In genomic region chr15:68373028-68373427, GRCh38 we compare ENCODE assay signal across 18 cellular contexts. TPM values are rescaled to one million over a fixed set of nuclear protein-coding genes. Genes with fewer than 3 reads are reported as not detected.
DNase-seq lines count a peak whose midpoint lies in the region; ATAC-seq, FAIRE-seq and TF ChIP-seq lines count a peak whose summit lies in the region.
"Had no signal": no experiment of that assay in that cellular context is flagged by ENCODE, and none has a peak within 500 bp of the region (broad histone marks: within the 10 kb centered on the region; RNA-seq: fewer than 3 reads in every experiment).

No MANE protein-coding gene starts in this region.

- 0% methylated on average over 3 of the region's 3 CpGs for WGBS in K562 (ENCODE audit: insufficient coverage, low coverage, missing lambda C conversion rate)
- WGBS in neuronal stem cell (ENCODE audit: extremely low coverage in 2 of 2, insufficient read length in 2 of 2, insufficient replicate concordance in 1 of 2), 2 donors, result no CpG with 5 or more reads among the region's 3 CpGs
- 88% methylated on average over 2 of the region's 3 CpGs for WGBS in suprapubic skin

- H3K36me3 Mint-ChIP-seq in activated T-cell treated with anti-CD3 and anti-CD28 coated beads, Interleukin-2, amount 50 U/mL, for 24 hours (ENCODE audit: low read depth), result no peaks in the 10 kb centered on the region
- H3K36me3 Mint-ChIP-seq: CD8-positive, alpha-beta memory T cell had no signal

- H3K27me3 ChIP-seq in K562 (ENCODE audit: control insufficient read depth in 2 of 2, insufficient read depth in 2 of 2, low read length in 2 of 2), result peaks cover 12 to 42% of the 10 kb centered on the region in 2 experiments; a peak in 4 of 5 replicates
- no peaks in the 10 kb centered on the region for H3K27me3 ChIP-seq in neuronal stem cell (ENCODE audit: control insufficient read depth in 3 of 3, insufficient read depth in 3 of 3, low read depth in 1 of 3, low read length in 3 of 3)
- no peaks in the 10 kb centered on the region for H3K27me3 ChIP-seq in suprapubic skin
- H3K27me3 ChIP-seq: Peyer's patch had no signal

- no peak overlapping the region for H3K4me3 Mint-ChIP-seq in activated T-cell treated with anti-CD3 and anti-CD28 coated beads, Interleukin-2, amount 50 U/mL, for 24 hours
- H3K4me3 Mint-ChIP-seq: CD8-positive, alpha-beta memory T cell; GM23338 had no signal

- in situ Hi-C loops in K562 (cut with MboI), result no loop called here

- H4K20me1 ChIP-seq in K562 (replicated peaks; ENCODE audit: control insufficient read depth, insufficient read depth, low read length), result no peaks in the 10 kb centered on the region

- no peaks in the 10 kb centered on the region for H3K79me2 ChIP-seq in K562 (ENCODE audit: control insufficient read depth, insufficient read depth, low read length)

- TF ChIP-seq CTCF in K562 (IDR thresholded peaks at IDR 0.05 in 2 of 3, conservative IDR thresholded peaks at IDR 0.05 in 1 of 3; ENCODE audit: insufficient read depth in 2 of 3, low read depth in 1 of 3, low read length in 3 of 3), result no peak
- TF ChIP-seq CTCF in suprapubic skin (IDR thresholded peaks at IDR 0.05), result no peak

- no peaks in the 10 kb centered on the region for H3K79me1 ChIP-seq in neuronal stem cell (ENCODE audit: low read depth, low read length)

- H3K4me1 ChIP-seq in K562 (replicated peaks in 1 of 2; ENCODE audit: control insufficient read depth in 2 of 2, insufficient read depth in 2 of 2, low read length in 2 of 2) (peaks cover 0 to 4% of the 10 kb centered on the region in 2 experiments; a peak in 1 of 5 replicates), neuronal stem cell (ENCODE audit: control insufficient read depth in 2 of 2, insufficient read depth in 1 of 2, low read depth in 1 of 2, low read length in 2 of 2) (peaks cover 4 to 15% of the 10 kb centered on the region in 2 donors), suprapubic skin (peaks cover 12% of the 10 kb centered on the region)
- H3K4me1 ChIP-seq: Peyer's patch had no signal

- POLR2A ChIA-PET in K562 (lab: Yijun Ruan, JAX), result no interaction called here

- H3K4ac ChIP-seq in neuronal stem cell (ENCODE audit: low read length), result no peak overlapping the region

- no peaks in the 10 kb centered on the region for H3K27me3 Mint-ChIP-seq in activated T-cell treated with anti-CD3 and anti-CD28 coated beads, Interleukin-2, amount 50 U/mL, for 24 hours

- no peaks in the 10 kb centered on the region for H3K36me3 ChIP-seq in K562 (ENCODE audit: control insufficient read depth, insufficient read depth, low read length)
- H3K36me3 ChIP-seq in neuronal stem cell (replicated peaks in 1 of 2; ENCODE audit: control insufficient read depth in 2 of 2, insufficient read depth in 2 of 2, low read length in 2 of 2), result no peaks in the 10 kb centered on the region
- H3K36me3 ChIP-seq in suprapubic skin, result no peaks in the 10 kb centered on the region
- H3K36me3 ChIP-seq: Peyer's patch had no signal

- peak; percentile 14 for DNase-seq in activated T-cell treated with anti-CD3 and anti-CD28 coated beads, Interleukin-2, amount 50 U/mL, for 24 hours
- DNase-seq in activated T-cell treated with anti-CD3 and anti-CD28 coated beads, Interleukin-2, amount 50 U/mL, for 1 hour, result no peak
- DNase-seq in K562 (ENCODE audit: extremely low read depth in 1 of 4, low spot score in 3 of 4) (no peak), neuronal stem cell (ENCODE audit: low spot score) (no peak), suprapubic skin (ENCODE audit: low spot score in 2 of 2) (peak; percentile 20 to 23), NCI-H1694 treated with DMSO at 0.1 percent for 48 hours (lab: John Stamatoyannopoulos, UW) (no peak), T-helper 2 cell (no peak), HuH-7.5 (ENCODE audit: low spot score) (no peak)
- DNase-seq: CD8-positive, alpha-beta memory T cell; DMS153; NCI-H1694; NCI-H2081 treated with DMSO at 0.1 percent for 48 hours; NCI-H446; Peyer's patch had no signal

- H3K4me2 ChIP-seq in K562 (ENCODE audit: insufficient read depth, low read length) (no peak overlapping the region), neuronal stem cell (ENCODE audit: insufficient read depth, low read length, poor library complexity, severe bottlenecking) (no peak overlapping the region)
- H3K4me2 ChIP-seq: GM23338 had no signal

- H3K4me1 Mint-ChIP-seq in activated T-cell treated with anti-CD3 and anti-CD28 coated beads, Interleukin-2, amount 50 U/mL, for 24 hours (ENCODE audit: low read depth), result no peaks in the 10 kb centered on the region
- H3K4me1 Mint-ChIP-seq: CD8-positive, alpha-beta memory T cell; GM23338 had no signal

- no peak overlapping the region for H3K14ac ChIP-seq in neuronal stem cell (ENCODE audit: low read length)

- H3K27ac ChIP-seq in K562 (ENCODE audit: extremely low read depth, low read depth, low read length) (no peak overlapping the region), neuronal stem cell (replicated peaks; ENCODE audit: low read length) (no peak overlapping the region), suprapubic skin (no peak overlapping the region)
- H3K27ac ChIP-seq: C4-2B, Peyer's patch had no signal

- ATAC-seq in K562, result no peak

- TF ChIP-seq RAD21 in K562 (CRISPR knock-in tag; conservative IDR thresholded peaks at IDR 0.05 in 1 of 2, IDR thresholded peaks at IDR 0.05 in 1 of 2), result no peak

- no TSS peak for BruUV-seq in K562 (replicated peaks; lab: Mats Ljungman, UMichigan)

- H2AK5ac ChIP-seq in neuronal stem cell (ENCODE audit: low read depth, low read length), result no peak overlapping the region

- H3K9me3 ChIP-seq in K562 (replicated peaks; ENCODE audit: control insufficient read depth, insufficient read depth, low read depth, low read length) (no peaks in the 10 kb centered on the region), neuronal stem cell (replicated peaks in 1 of 2; ENCODE audit: control insufficient read depth in 2 of 2, insufficient read depth in 1 of 2, low read depth in 1 of 2, low read length in 2 of 2) (no peaks in the 10 kb centered on the region), suprapubic skin (no peaks in the 10 kb centered on the region)
- H3K9me3 ChIP-seq: Peyer's patch had no signal

- H3K4me3 ChIP-seq in K562, result no peak overlapping the region
- no peak overlapping the region for H3K4me3 ChIP-seq in neuronal stem cell (ENCODE audit: low read length in 2 of 2)
- H3K4me3 ChIP-seq in suprapubic skin, result no peak overlapping the region
- H3K4me3 ChIP-seq: GM23338, Peyer's patch had no signal

- no peak overlapping the region for H2BK5ac ChIP-seq in neuronal stem cell (ENCODE audit: low read length)

- H3K27ac Mint-ChIP-seq in activated T-cell treated with anti-CD3 and anti-CD28 coated beads, Interleukin-2, amount 50 U/mL, for 24 hours, result no peak overlapping the region
- H3K27ac Mint-ChIP-seq: CD8-positive, alpha-beta memory T cell; GM23338 had no signal

- TF ChIP-seq POLR2A in K562 (conservative IDR thresholded peaks at IDR 0.05), result no peak
- no peak for TF ChIP-seq POLR2A in suprapubic skin (IDR thresholded peaks at IDR 0.05)

- no peak overlapping the region for H2BK15ac ChIP-seq in neuronal stem cell (ENCODE audit: low read length)

- H3K18ac ChIP-seq in neuronal stem cell (ENCODE audit: low read length), result peak overlapping the region; percentile 71

- CTCF ChIA-PET in K562 (lab: Yijun Ruan, JAX; ENCODE audit: low intra/inter-chr PET ratio), result no interaction called here

- H3K9me3 Mint-ChIP-seq in activated T-cell treated with anti-CD3 and anti-CD28 coated beads, Interleukin-2, amount 50 U/mL, for 24 hours, result no peaks in the 10 kb centered on the region
- H3K9me3 Mint-ChIP-seq: CD8-positive, alpha-beta memory T cell; GM23338 had no signal

- no peak overlapping the region for H4K91ac ChIP-seq in neuronal stem cell (ENCODE audit: low read depth, low read length, poor library complexity)

- H3K9me1 ChIP-seq in K562 (ENCODE audit: control insufficient read depth, insufficient read depth, low read length), result no peaks in the 10 kb centered on the region

- no peak for FAIRE-seq in K562 (lab: Jason Lieb, UNC)
- FAIRE-seq: GM12891 had no signal

- TF ChIP-seq EP300 in K562 (IDR thresholded peaks at IDR 0.05; ENCODE audit: low read length), result no peak
- TF ChIP-seq EP300 in suprapubic skin (IDR thresholded peaks at IDR 0.05), result no peak

- H2BK120ac ChIP-seq in neuronal stem cell (ENCODE audit: low read depth, low read length), result no peak overlapping the region

- H3K9ac ChIP-seq in K562 (ENCODE audit: insufficient read depth in 1 of 2, low read depth in 2 of 2, low read length in 2 of 2), result no peak overlapping the region
- H3K9ac ChIP-seq in neuronal stem cell (ENCODE audit: low read depth, low read length, poor library complexity), result no peak overlapping the region

- H3K23ac ChIP-seq in neuronal stem cell (ENCODE audit: low read depth, low read length, poor library complexity), result no peak overlapping the region

- H4K8ac ChIP-seq in neuronal stem cell (ENCODE audit: low read depth, low read length), result no peak overlapping the region

- no peak overlapping the region for H2BK12ac ChIP-seq in neuronal stem cell (ENCODE audit: low read length)

- intact Hi-C loops in K562 (cut with micrococcal nuclease), result no loop called here

- H2AFZ ChIP-seq in K562 (ENCODE audit: low read depth, low read length), result no peak overlapping the region
- no peak overlapping the region for H2AFZ ChIP-seq in neuronal stem cell (ENCODE audit: low read length)

TF ChIP-seq in K562, 482 proteins besides CTCF, POLR2A, EP300 and RAD21 (continues in another document):
- peak; percentile 63 for TF ChIP-seq ZFP36 (IDR thresholded peaks at IDR 0.05; ENCODE audit: low read depth, low read length, partially characterized antibody)

RNA-seq across cellular contexts. Expression of gene ITGA11, which starts 58.9 kb away (rescaled TPM):
- not detected in 2 replicates for total RNA-seq in K562 (2011; cell fraction: chromatin; rRNA removed; ENCODE audit: low replicate concordance)
- total RNA-seq in K562 (2011; cell fraction: nucleolus; rRNA removed), result not detected in 2 replicates
- not detected in 2 replicates for total RNA-seq in K562 (2011; cell fraction: nucleoplasm; rRNA removed)
- not detected in 2 replicates for total RNA-seq in K562 (2014; rRNA removed)
- total RNA-seq in K562 (2014; rRNA removed; fragmentation: Illumina TruSeq; extraction: Trizol), result not detected in 2 replicates
- not detected in 2 replicates for total RNA-seq in K562 (2015; rRNA removed; fragmentation: Illumina TruSeq; extraction: Trizol)
- not detected in 2 replicates for total RNA-seq in K562 (2021)
- not detected in 2 replicates for polyA plus RNA-seq in K562 (2011; rRNA removed)
- not detected in 2 replicates for polyA plus RNA-seq in K562 (2011; cell fraction: cytosol; rRNA removed)
- polyA plus RNA-seq in K562 (2011; cell fraction: nucleus; rRNA removed), result not detected in 2 replicates
- polyA plus RNA-seq in K562 (2012), result 0.01 TPM in 2 replicates
- polyA plus RNA-seq in K562 (2014; fragmentation: Illumina TruSeq; extraction: Trizol), result not detected in 2 replicates
- under 1 TPM in 1 of 2 experiments, not detected in 1; 0.01 TPM for polyA plus RNA-seq in K562 (2014; fragmentation: Nextera tagmentation; extraction: Ambion mirVana)
- not detected in 2 replicates for polyA plus RNA-seq in K562 (2014; rRNA removed)
- not detected in 2 replicates for polyA minus RNA-seq in K562 (2011; rRNA and poly(A)+ RNA removed)
- not detected in 2 replicates for polyA minus RNA-seq in K562 (2011; cell fraction: cytosol; rRNA and poly(A)+ RNA removed)
- not detected in 2 replicates for polyA minus RNA-seq in K562 (2011; cell fraction: nucleus; rRNA and poly(A)+ RNA removed)
- 0.06 TPM for polyA plus RNA-seq in neuronal stem cell (2013, experiment 1 of 2)
- polyA plus RNA-seq in neuronal stem cell (2013, experiment 2 of 2), result 0.10 TPM
- 1 to 10 TPM in 3 of 4 donors, under 1 TPM in 1; 0.83 to 3.6 (median 2.0) TPM for total RNA-seq in suprapubic skin
- total RNA-seq: Calu3; CD8-positive, alpha-beta memory T cell had no signal
- polyA plus RNA-seq: CD8-positive, alpha-beta memory T cell had no signal

Comparison
In these comparisons a context has a peak if more than half of its experiments do, and no peak if none do; other contexts are left out.
1. DNase-seq: peak in activated T-cell treated with anti-CD3 and anti-CD28 coated beads, Interleukin-2, amount 50 U/mL, for 24 hours (single experiment) and suprapubic skin (2 of 2); none in activated T-cell treated with anti-CD3 and anti-CD28 coated beads, Interleukin-2, amount 50 U/mL, for 1 hour (single experiment), K562 (0 of 4), neuronal stem cell (single experiment), NCI-H1694 treated with DMSO at 0.1 percent for 48 hours (single experiment), T-helper 2 cell (0 of 5) and HuH-7.5 (single experiment).